Comparison of ENCODE assay signal across 2 cellular contexts in the genomic region with DNA sequence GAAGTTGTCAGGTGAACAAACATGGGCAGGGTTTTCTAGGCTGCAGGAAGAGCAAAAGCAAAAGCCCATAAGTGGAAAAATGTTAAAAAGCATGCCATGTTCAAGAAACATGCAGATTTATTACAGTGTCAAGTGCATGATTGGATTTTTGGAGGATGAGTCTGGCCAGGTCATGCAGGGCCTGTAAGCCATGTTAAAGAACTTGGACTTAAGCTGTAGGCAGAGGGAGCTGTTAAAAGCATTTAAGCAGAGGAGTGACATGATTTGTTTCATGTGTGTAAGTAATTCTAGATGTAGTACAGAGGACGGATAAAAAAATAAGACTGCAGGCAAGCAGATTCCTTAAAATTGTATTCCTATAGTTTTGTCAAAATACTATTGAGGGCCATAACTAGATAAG.
TF ChIP-seq lines count a peak whose summit lies in the region.

No MANE protein-coding gene starts in this region.

TF ChIP-seq in SK-N-SH treated with all-trans-retinoic acid at 6 μM for 48 hours, 23 proteins besides CTCF, POLR2A, EP300 and RAD21:
- TF ChIP-seq, protein P1, sequence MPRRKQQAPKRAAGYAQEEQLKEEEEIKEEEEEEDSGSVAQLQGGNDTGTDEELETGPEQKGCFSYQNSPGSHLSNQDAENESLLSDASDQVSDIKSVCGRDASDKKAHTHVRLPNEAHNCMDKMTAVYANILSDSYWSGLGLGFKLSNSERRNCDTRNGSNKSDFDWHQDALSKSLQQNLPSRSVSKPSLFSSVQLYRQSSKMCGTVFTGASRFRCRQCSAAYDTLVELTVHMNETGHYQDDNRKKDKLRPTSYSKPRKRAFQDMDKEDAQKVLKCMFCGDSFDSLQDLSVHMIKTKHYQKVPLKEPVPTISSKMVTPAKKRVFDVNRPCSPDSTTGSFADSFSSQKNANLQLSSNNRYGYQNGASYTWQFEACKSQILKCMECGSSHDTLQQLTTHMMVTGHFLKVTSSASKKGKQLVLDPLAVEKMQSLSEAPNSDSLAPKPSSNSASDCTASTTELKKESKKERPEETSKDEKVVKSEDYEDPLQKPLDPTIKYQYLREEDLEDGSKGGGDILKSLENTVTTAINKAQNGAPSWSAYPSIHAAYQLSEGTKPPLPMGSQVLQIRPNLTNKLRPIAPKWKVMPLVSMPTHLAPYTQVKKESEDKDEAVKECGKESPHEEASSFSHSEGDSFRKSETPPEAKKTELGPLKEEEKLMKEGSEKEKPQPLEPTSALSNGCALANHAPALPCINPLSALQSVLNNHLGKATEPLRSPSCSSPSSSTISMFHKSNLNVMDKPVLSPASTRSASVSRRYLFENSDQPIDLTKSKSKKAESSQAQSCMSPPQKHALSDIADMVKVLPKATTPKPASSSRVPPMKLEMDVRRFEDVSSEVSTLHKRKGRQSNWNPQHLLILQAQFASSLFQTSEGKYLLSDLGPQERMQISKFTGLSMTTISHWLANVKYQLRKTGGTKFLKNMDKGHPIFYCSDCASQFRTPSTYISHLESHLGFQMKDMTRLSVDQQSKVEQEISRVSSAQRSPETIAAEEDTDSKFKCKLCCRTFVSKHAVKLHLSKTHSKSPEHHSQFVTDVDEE (CRISPR knock-in tag; IDR thresholded peaks at IDR 0.05): no peak
- TF ChIP-seq OSR1 (CRISPR knock-in tag; IDR thresholded peaks at IDR 0.05) (no peak), ARNTL (CRISPR knock-in tag; IDR thresholded peaks at IDR 0.05; ENCODE audit: borderline replicate concordance, low read depth) (no peak), ZNF70 (CRISPR knock-in tag; IDR thresholded peaks at IDR 0.05) (no peak)
- TF ChIP-seq, protein P2, sequence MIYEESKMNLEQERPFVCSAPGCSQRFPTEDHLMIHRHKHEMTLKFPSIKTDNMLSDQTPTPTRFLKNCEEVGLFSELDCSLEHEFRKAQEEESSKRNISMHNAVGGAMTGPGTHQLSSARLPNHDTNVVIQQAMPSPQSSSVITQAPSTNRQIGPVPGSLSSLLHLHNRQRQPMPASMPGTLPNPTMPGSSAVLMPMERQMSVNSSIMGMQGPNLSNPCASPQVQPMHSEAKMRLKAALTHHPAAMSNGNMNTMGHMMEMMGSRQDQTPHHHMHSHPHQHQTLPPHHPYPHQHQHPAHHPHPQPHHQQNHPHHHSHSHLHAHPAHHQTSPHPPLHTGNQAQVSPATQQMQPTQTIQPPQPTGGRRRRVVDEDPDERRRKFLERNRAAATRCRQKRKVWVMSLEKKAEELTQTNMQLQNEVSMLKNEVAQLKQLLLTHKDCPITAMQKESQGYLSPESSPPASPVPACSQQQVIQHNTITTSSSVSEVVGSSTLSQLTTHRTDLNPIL (CRISPR knock-in tag; IDR thresholded peaks at IDR 0.05; ENCODE audit: low read depth): no peak

TF ChIP-seq in WTC11, 78 proteins besides CTCF, POLR2A, EP300 and RAD21 (continued from another document):
- TF ChIP-seq, protein P3, sequence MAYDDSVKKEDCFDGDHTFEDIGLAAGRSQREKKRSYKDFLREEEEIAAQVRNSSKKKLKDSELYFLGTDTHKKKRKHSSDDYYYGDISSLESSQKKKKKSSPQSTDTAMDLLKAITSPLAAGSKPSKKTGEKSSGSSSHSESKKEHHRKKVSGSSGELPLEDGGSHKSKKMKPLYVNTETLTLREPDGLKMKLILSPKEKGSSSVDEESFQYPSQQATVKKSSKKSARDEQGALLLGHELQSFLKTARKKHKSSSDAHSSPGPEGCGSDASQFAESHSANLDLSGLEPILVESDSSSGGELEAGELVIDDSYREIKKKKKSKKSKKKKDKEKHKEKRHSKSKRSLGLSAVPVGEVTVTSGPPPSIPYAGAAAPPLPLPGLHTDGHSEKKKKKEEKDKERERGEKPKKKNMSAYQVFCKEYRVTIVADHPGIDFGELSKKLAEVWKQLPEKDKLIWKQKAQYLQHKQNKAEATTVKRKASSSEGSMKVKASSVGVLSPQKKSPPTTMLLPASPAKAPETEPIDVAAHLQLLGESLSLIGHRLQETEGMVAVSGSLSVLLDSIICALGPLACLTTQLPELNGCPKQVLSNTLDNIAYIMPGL (CRISPR knock-in tag; IDR thresholded peaks at IDR 0.05): no peak
- TF ChIP-seq, protein P4, sequence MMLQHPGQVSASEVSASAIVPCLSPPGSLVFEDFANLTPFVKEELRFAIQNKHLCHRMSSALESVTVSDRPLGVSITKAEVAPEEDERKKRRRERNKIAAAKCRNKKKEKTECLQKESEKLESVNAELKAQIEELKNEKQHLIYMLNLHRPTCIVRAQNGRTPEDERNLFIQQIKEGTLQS (CRISPR knock-in tag; conservative IDR thresholded peaks at IDR 0.05): no peak
- no peak for TF ChIP-seq EMX1 (CRISPR knock-in tag; IDR thresholded peaks at IDR 0.05)
TF ChIP-seq in WTC11: peak in this region for 0.
